In the genomic region with DNA sequence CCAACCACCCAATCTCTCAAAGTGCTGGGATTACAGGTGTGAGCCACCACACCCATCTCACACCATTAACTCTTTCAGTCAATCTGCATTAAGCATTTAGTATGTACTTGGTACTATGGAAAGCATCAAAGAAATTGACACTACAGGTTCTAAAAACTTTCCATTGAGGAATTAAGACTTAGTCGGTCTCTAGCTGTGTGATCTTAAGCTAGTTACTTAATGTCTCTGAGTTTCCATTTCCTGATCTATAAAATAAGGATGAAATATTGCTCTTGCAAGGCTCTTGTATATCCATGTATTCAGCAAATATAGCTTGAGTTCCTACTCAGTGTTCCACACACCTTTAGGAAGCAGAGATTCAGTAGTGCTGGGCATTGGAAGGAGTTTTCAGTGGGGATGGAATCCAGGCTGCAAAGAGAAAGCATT, we compare ENCODE assay signal across 15 cellular contexts. TPM values are rescaled to one million over a fixed set of nuclear protein-coding genes. Genes with fewer than 3 reads are reported as not detected.
DNase-seq lines count a peak whose midpoint lies in the region; ATAC-seq and TF ChIP-seq lines count a peak whose summit lies in the region.
"Had no signal": no experiment of that assay in that cellular context is flagged by ENCODE, and none has a peak within 500 bp of the region (broad histone marks: within the 10 kb centered on the region; RNA-seq: fewer than 3 reads in every experiment).

No MANE protein-coding gene starts in this region.

- no peak overlapping the region for H2AFZ ChIP-seq in OCI-LY1 (ENCODE audit: low read length)

- no peak overlapping the region for H3K27ac Mint-ChIP-seq in activated T-cell treated with anti-CD3 and anti-CD28 coated beads, Interleukin-2, amount 50 U/mL, for 72 hours
- H3K27ac Mint-ChIP-seq in stimulated activated memory B cell treated with anti-CD40 and anti-IgM and Interleukin-4, amounts not matched to agents 10 μg/mL and 1 μg/mL and 100 μg/mL, for 72 hours: peak overlapping the region; percentile 91

- no peak for ATAC-seq in activated T-cell treated with anti-CD3 and anti-CD28 coated beads, Interleukin-2, amount 50 U/mL, for 72 hours (replicated peaks in 1 of 2)
- ATAC-seq in stimulated activated memory B cell treated with anti-CD40 and anti-IgM and Interleukin-4, amounts not matched to agents 10 μg/mL and 1 μg/mL and 100 μg/mL, for 72 hours: no peak
- no peak for ATAC-seq in HG02678 (IDR thresholded peaks at IDR 0.05; ENCODE audit: unreplicated experiment)
- ATAC-seq: effector memory CD8-positive, alpha-beta T cell; gastrocnemius medialis; T-cell had no signal

- peak overlapping the region; percentile 47 for H3K4me3 ChIP-seq in OCI-LY1 (ENCODE audit: low read depth, low read length, poor library complexity, severe bottlenecking)
- H3K4me3 ChIP-seq in brain microvascular endothelial cell (ENCODE audit: low read depth, low read length): no peak overlapping the region
- H3K4me3 ChIP-seq: cardiac muscle cell, gastrocnemius medialis, spleen had no signal

- TF ChIP-seq CTCF in OCI-LY1 (IDR thresholded peaks at IDR 0.05; ENCODE audit: low read length) (no peak), brain microvascular endothelial cell (IDR thresholded peaks at IDR 0.05; ENCODE audit: low read depth, low read length, missing control alignments) (no peak), GM10266 (IDR thresholded peaks at IDR 0.05; ENCODE audit: control insufficient read depth, insufficient read depth, low read depth, missing control alignments) (no peak)

- H3K4me1 Mint-ChIP-seq in activated T-cell treated with anti-CD3 and anti-CD28 coated beads, Interleukin-2, amount 50 U/mL, for 72 hours (ENCODE audit: low read depth): peaks cover 64% of the 10 kb centered on the region
- H3K4me1 Mint-ChIP-seq in stimulated activated memory B cell treated with anti-CD40 and anti-IgM and Interleukin-4, amounts not matched to agents 10 μg/mL and 1 μg/mL and 100 μg/mL, for 72 hours: peaks cover 48% of the 10 kb centered on the region

- H3K36me3 ChIP-seq in OCI-LY1 (ENCODE audit: insufficient read depth, low read length): no peaks in the 10 kb centered on the region
- no peaks in the 10 kb centered on the region for H3K36me3 ChIP-seq in brain microvascular endothelial cell (replicated peaks)
- H3K36me3 ChIP-seq: cardiac muscle cell, gastrocnemius medialis, spleen had no signal

- no peaks in the 10 kb centered on the region for H4K20me1 ChIP-seq in OCI-LY1 (ENCODE audit: insufficient read depth, low read length)

- H3K27me3 Mint-ChIP-seq in activated T-cell treated with anti-CD3 and anti-CD28 coated beads, Interleukin-2, amount 50 U/mL, for 72 hours (ENCODE audit: low read depth): no peaks in the 10 kb centered on the region
- no peaks in the 10 kb centered on the region for H3K27me3 Mint-ChIP-seq in stimulated activated memory B cell treated with anti-CD40 and anti-IgM and Interleukin-4, amounts not matched to agents 10 μg/mL and 1 μg/mL and 100 μg/mL, for 72 hours
- H3K27me3 Mint-ChIP-seq: effector memory CD8-positive, alpha-beta T cell; T-cell had no signal

- DNase-seq in activated T-cell treated with anti-CD3 and anti-CD28 coated beads, Interleukin-2, amount 50 U/mL, for 72 hours: no peak
- DNase-seq in activated T-cell treated with anti-CD3 and anti-CD28 coated beads for 4 hours: no peak
- no peak for DNase-seq in brain microvascular endothelial cell
- no peak for DNase-seq in NCI-H226
- no peak for DNase-seq in GM10266 (ENCODE audit: extremely low spot score)
- DNase-seq: DMS153; effector memory CD8-positive, alpha-beta T cell; gastrocnemius medialis; NCI-H1048; spleen; T-cell had no signal

- peaks cover 0 to 2% of the 10 kb centered on the region in 2 donors for H3K9me3 Mint-ChIP-seq in activated T-cell treated with anti-CD3 and anti-CD28 coated beads, Interleukin-2, amount 50 U/mL, for 72 hours
- no peaks in the 10 kb centered on the region for H3K9me3 Mint-ChIP-seq in stimulated activated memory B cell treated with anti-CD40 and anti-IgM and Interleukin-4, amounts not matched to agents 10 μg/mL and 1 μg/mL and 100 μg/mL, for 72 hours
- H3K9me3 Mint-ChIP-seq: effector memory CD8-positive, alpha-beta T cell; T-cell had no signal

- peak overlapping the region; percentile 24 to 34 for H3K4me3 Mint-ChIP-seq in activated T-cell treated with anti-CD3 and anti-CD28 coated beads, Interleukin-2, amount 50 U/mL, for 72 hours
- H3K4me3 Mint-ChIP-seq in stimulated activated memory B cell treated with anti-CD40 and anti-IgM and Interleukin-4, amounts not matched to agents 10 μg/mL and 1 μg/mL and 100 μg/mL, for 72 hours: peak overlapping the region; percentile 12
- H3K4me3 Mint-ChIP-seq: effector memory CD8-positive, alpha-beta T cell; T-cell had no signal

- no peaks in the 10 kb centered on the region for H3K36me3 Mint-ChIP-seq in activated T-cell treated with anti-CD3 and anti-CD28 coated beads, Interleukin-2, amount 50 U/mL, for 72 hours (ENCODE audit: insufficient read depth in 2 of 2)
- H3K36me3 Mint-ChIP-seq in stimulated activated memory B cell treated with anti-CD40 and anti-IgM and Interleukin-4, amounts not matched to agents 10 μg/mL and 1 μg/mL and 100 μg/mL, for 72 hours: no peaks in the 10 kb centered on the region
- H3K36me3 Mint-ChIP-seq: T-cell had no signal

- peak overlapping the region; percentile 99 for H3K27ac ChIP-seq in OCI-LY1 (ENCODE audit: low read depth, low read length, poor library complexity, severe bottlenecking)
- peak overlapping the region; percentile 66 for H3K27ac ChIP-seq in brain microvascular endothelial cell
- H3K27ac ChIP-seq: cardiac muscle cell, gastrocnemius medialis had no signal

- H3K9ac ChIP-seq in OCI-LY1 (ENCODE audit: low read length): peak overlapping the region; percentile 75

- no peaks in the 10 kb centered on the region for H3K9me3 ChIP-seq in OCI-LY1 (ENCODE audit: low read length)
- H3K9me3 ChIP-seq: gastrocnemius medialis, spleen had no signal

- H3F3A ChIP-seq in OCI-LY1 (ENCODE audit: insufficient read depth, low read length): 0 out of 2 replicates have a peak, but pooled peaks cover 8% of the 10 kb centered on the region

- peaks cover 85% of the 10 kb centered on the region for H3K4me1 ChIP-seq in OCI-LY1 (ENCODE audit: insufficient read depth, low read length, severe bottlenecking)
- H3K4me1 ChIP-seq: gastrocnemius medialis had no signal

- H3K4me2 ChIP-seq in OCI-LY1 (ENCODE audit: low read length): peak overlapping the region; percentile 68

- in situ Hi-C loops in brain microvascular endothelial cell (cut with HindIII; ENCODE audit: low pct_ligation_motif_present, low sequenced_read_pairs): no loop called here

- H3K27me3 ChIP-seq in OCI-LY1 (ENCODE audit: insufficient read depth, low read length): no peaks in the 10 kb centered on the region
- no peaks in the 10 kb centered on the region for H3K27me3 ChIP-seq in brain microvascular endothelial cell (replicated peaks)
- H3K27me3 ChIP-seq: cardiac muscle cell, gastrocnemius medialis, spleen had no signal

- H3K9me2 ChIP-seq in OCI-LY1 (ENCODE audit: low read depth, low read length): no peaks in the 10 kb centered on the region

- no peaks in the 10 kb centered on the region for H3K79me2 ChIP-seq in OCI-LY1 (ENCODE audit: insufficient read depth, low read length)

RNA-seq across cellular contexts. Expression of gene NCOA3, which starts 48.9 kb away (rescaled TPM):
- 100 to 1,000 TPM in 1 of 2 donors, 10 to 100 TPM in 1; 76.0 to 113 TPM for total RNA-seq in activated T-cell treated with anti-CD3 and anti-CD28 coated beads, Interleukin-2, amount 50 U/mL, for 72 hours
